24 cellular contexts compared by ENCODE assay signal in the genomic region with DNA sequence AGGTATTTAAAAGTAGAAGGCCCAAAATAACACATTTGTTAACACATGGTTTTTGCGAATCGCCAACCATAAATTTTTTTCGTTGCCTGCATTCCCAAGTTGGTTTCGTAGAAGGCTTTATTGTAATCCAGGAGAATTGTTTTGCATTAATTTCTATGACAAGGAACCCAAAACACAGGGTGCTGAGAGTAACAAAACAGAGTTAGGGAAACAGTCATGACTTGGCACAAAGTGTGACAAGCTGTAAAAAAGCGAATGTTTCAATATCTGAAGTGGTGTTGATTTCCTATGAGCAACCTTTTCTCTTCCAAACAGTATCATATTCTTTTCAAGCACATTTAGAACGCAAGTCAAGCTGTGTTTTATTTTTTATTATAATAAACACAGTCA.
"Had no signal": no experiment of that assay in that cellular context is flagged by ENCODE, and none has a peak within 500 bp of the region (broad histone marks: within the 10 kb centered on the region; RNA-seq: fewer than 3 reads in every experiment).

No MANE protein-coding gene starts in this region.

- ATAC-seq: activated CD4-positive, CD25-positive, alpha-beta regulatory T cell treated with anti-CD3 and anti-CD28 coated beads, Interleukin-2, amount 50 U/mL, for 24 hours had no signal

- H3K4me1 ChIP-seq: adrenal gland had no signal

- H3K36me3 ChIP-seq: adrenal gland had no signal

- H3K4me2 ChIP-seq: SK-N-SH had no signal

- DNase-seq: activated CD4-positive, alpha-beta T cell treated with anti-CD3 and anti-CD28 coated beads for 4 hours; activated CD4-positive, alpha-beta T cell treated with anti-CD3 and anti-CD28 coated beads, Interleukin-2, amount 50 U/mL, for 4 hours; activated CD8-positive, alpha-beta memory T cell treated with anti-CD3 and anti-CD28 coated beads, Interleukin-2, amount 50 U/mL, for 48 hours; activated CD8-positive, alpha-beta T cell treated with anti-CD3 and anti-CD28 coated beads, Interleukin-2, amount 10 ng/mL, durations not matched to agents 7 days and 5 days; activated naive CD4-positive, alpha-beta T cell treated with anti-CD3 and anti-CD28 coated beads, Interleukin-2, amount 50 U/mL, for 16 hours; activated naive CD8-positive, alpha-beta T cell treated with anti-CD3 and anti-CD28 coated beads, Interleukin-2, amount 10 ng/mL, durations not matched to agents 7 days and 5 days; activated T-cell treated with anti-CD3 and anti-CD28 coated beads, Interleukin-2, amount 50 U/mL, for 1 hour; adrenal gland; anterior cingulate cortex; cerebellar nuclear complex; NCI-H1092 treated with DMSO at 0.1 percent for 48 hours; NCI-H1417 treated with DMSO at 0.1 percent for 48 hours; NCI-H1694; NCI-H2029; NCI-H2107; NCI-H2171 treated with DMSO at 0.1 percent for 48 hours; NCI-H226; NCI-H526 treated with DMSO at 0.1 percent for 48 hours; NCI-H82; SIG-M5; SK-N-SH; T-helper 1 cell had no signal

- H3K27ac ChIP-seq: adrenal gland, VCaP had no signal

- H3K9me3 ChIP-seq: adrenal gland, SK-N-SH had no signal

- H3K9ac ChIP-seq: SK-N-SH had no signal

- H3K4me3 ChIP-seq: adrenal gland had no signal

- H3K9me2 ChIP-seq: SK-N-SH had no signal

- H3K27me3 ChIP-seq: adrenal gland had no signal
